9 cellular contexts compared by ENCODE assay signal in the genomic region with DNA sequence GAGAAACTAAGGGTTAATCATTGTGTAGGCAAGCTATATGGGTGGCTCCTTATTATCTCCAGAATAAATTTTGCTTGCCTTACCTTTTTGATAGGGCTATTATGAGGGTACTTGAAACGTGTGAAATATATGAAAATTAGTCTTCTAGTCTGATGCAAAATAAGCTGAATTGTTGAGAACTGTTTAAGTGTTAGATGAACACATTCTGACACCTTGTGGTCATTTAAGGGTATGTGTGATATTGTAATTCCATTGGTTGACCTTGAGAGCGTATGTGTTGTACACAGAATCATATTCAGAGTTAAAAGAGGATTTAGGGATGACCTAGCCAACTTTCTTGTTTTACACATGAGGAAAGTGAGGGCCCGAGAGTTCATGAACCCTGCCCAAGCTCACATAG. TPM values are rescaled to one million over a fixed set of nuclear protein-coding genes. Genes with fewer than 3 reads are reported as not detected.
DNase-seq lines count a peak whose midpoint lies in the region; ATAC-seq and TF ChIP-seq lines count a peak whose summit lies in the region.
"Had no signal": no experiment of that assay in that cellular context is flagged by ENCODE, and none has a peak within 500 bp of the region (broad histone marks: within the 10 kb centered on the region; RNA-seq: fewer than 3 reads in every experiment).

No MANE protein-coding gene starts in this region.

- H3K9me2 ChIP-seq in DOHH2 (replicated peaks; ENCODE audit: control insufficient read depth, low read length), result no peaks in the 10 kb centered on the region

- H3K27ac ChIP-seq in DOHH2 (ENCODE audit: low read depth, low read length) (no peak overlapping the region), VCaP (no peak overlapping the region), liver (ENCODE audit: low read depth in 1 of 2, low read length in 2 of 2) (no peak overlapping the region)

- no peaks in the 10 kb centered on the region for H3F3A ChIP-seq in DOHH2 (ENCODE audit: control insufficient read depth, insufficient read depth)

- WGBS in liver, result 22% methylated on average over 3 of the region's 3 CpGs

- no peak overlapping the region for H3K9ac ChIP-seq in liver (ENCODE audit: low read depth in 1 of 2, low read length in 2 of 2)

- no peak overlapping the region for H3K4me2 ChIP-seq in DOHH2 (ENCODE audit: low read length)

- no peaks in the 10 kb centered on the region for H4K20me1 ChIP-seq in DOHH2 (ENCODE audit: control insufficient read depth, insufficient read depth, low read depth, low read length)

- peak; percentile 67 to 79 for TF ChIP-seq RAD21 in liver (IDR thresholded peaks at IDR 0.05)

- H3K36me3 ChIP-seq in DOHH2 (ENCODE audit: control insufficient read depth, low read length) (no peaks in the 10 kb centered on the region), liver (ENCODE audit: control insufficient read depth in 4 of 4, insufficient read depth in 3 of 4, low read depth in 1 of 4, low read length in 3 of 4) (no peaks in the 10 kb centered on the region)

- no peaks in the 10 kb centered on the region for H3K79me2 ChIP-seq in DOHH2 (ENCODE audit: control insufficient read depth, low read length)

- H3K4me1 ChIP-seq in DOHH2 (ENCODE audit: control insufficient read depth, low read length), result no peaks in the 10 kb centered on the region
- no peaks in the 10 kb centered on the region for H3K4me1 ChIP-seq in liver (ENCODE audit: control insufficient read depth in 4 of 4, insufficient read depth in 4 of 4, low read length in 3 of 4)

- H3K9me3 ChIP-seq in DOHH2 (ENCODE audit: control insufficient read depth, insufficient read depth, low read length) (no peaks in the 10 kb centered on the region), liver (ENCODE audit: control insufficient read depth in 4 of 4, low read length in 3 of 4) (no peaks in the 10 kb centered on the region)

- peak; percentile 23 for DNase-seq in HPDE6-E6E7 (ENCODE audit: extremely low spot score)
- DNase-seq in HK-2 (ENCODE audit: unreplicated experiment), result no peak
- no peak for DNase-seq in HuH-7.5 (ENCODE audit: low spot score)
- DNase-seq: T1000 had no signal

- peak; percentile 23 for TF ChIP-seq CTCF in DOHH2 (IDR thresholded peaks at IDR 0.05; ENCODE audit: low read depth, low read length, poor library complexity, severe bottlenecking)
- peak; percentile 66 for TF ChIP-seq CTCF in VCaP (conservative IDR thresholded peaks at IDR 0.05)
- peak; percentile 48 for TF ChIP-seq CTCF in liver (IDR thresholded peaks at IDR 0.05; ENCODE audit: low read depth, low read length, missing input control)

- H3K27me3 ChIP-seq in DOHH2 (ENCODE audit: control insufficient read depth, low read length) (no peaks in the 10 kb centered on the region), liver (ENCODE audit: control insufficient read depth in 4 of 4, insufficient read depth in 4 of 4, low read length in 3 of 4) (no peaks in the 10 kb centered on the region)

- H3K4me3 ChIP-seq in DOHH2 (ENCODE audit: low read length) (no peak overlapping the region), liver (ENCODE audit: low read depth in 1 of 3, low read length in 3 of 3) (no peak overlapping the region)

- ATAC-seq in HG02763 (IDR thresholded peaks at IDR 0.05; ENCODE audit: unreplicated experiment) (no peak), GM18909 (IDR thresholded peaks at IDR 0.05; ENCODE audit: poor library complexity, unreplicated experiment) (no peak)

TF ChIP-seq in liver, 16 proteins besides CTCF, POLR2A, EP300 and RAD21:
- TF ChIP-seq RXRA (IDR thresholded peaks at IDR 0.05) (no peak), SP1 (IDR thresholded peaks at IDR 0.05) (no peak), HNF4G (IDR thresholded peaks at IDR 0.05) (no peak), JUND (IDR thresholded peaks at IDR 0.05) (no peak), HNF4A (conservative IDR thresholded peaks at IDR 0.05) (no peak), NR2F2 (IDR thresholded peaks at IDR 0.05) (no peak), ZBTB33 (IDR thresholded peaks at IDR 0.05) (no peak), FOXA2 (IDR thresholded peaks at IDR 0.05) (no peak), TAF1 (conservative IDR thresholded peaks at IDR 0.05) (no peak), ATF3 (IDR thresholded peaks at IDR 0.05) (no peak), REST (IDR thresholded peaks at IDR 0.05) (no peak), GABPA (IDR thresholded peaks at IDR 0.05 in 1 of 2, conservative IDR thresholded peaks at IDR 0.05 in 1 of 2) (no peak), EGR1 (IDR thresholded peaks at IDR 0.05; ENCODE audit: low read depth in 2 of 2) (no peak), YY1 (IDR thresholded peaks at IDR 0.05) (no peak), FOXA1 (IDR thresholded peaks at IDR 0.05) (no peak), MAX (IDR thresholded peaks at IDR 0.05) (no peak)

RNA-seq across cellular contexts. Expression of gene LINC00632, which starts 44.6 kb away (rescaled TPM):
- total RNA-seq in liver, result 10 to 100 TPM in 1 of 2 donors, under 1 TPM in 1; 0.33 to 28.7 TPM
- polyA plus RNA-seq in liver, result under 1 TPM; 0.15 to 0.31 TPM
